ENCODE assay signal across 7 cellular contexts in the genomic region with DNA sequence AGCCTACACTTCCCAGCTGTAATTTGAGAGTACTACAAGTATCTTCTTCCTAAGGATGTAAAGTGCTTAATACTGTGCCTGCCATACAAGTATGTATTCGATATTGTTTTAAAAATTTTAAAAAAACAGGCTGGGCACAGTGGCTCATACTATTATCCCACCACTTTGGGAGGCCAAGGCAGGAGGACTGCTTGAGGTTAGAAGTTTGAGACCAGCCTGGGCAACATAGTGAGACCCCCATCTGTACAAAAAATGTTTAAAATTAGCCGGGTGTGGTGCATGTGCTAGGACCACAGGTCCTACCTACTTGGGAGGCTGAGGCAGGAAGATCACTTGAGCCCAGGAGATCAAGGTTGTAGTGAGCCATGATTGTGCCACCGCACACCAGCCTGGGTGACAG.
"Had no signal": no experiment of that assay in that cellular context is flagged by ENCODE, and none has a peak within 500 bp of the region (broad histone marks: within the 10 kb centered on the region; RNA-seq: fewer than 3 reads in every experiment).

No MANE protein-coding gene starts in this region.

- H3K27ac Mint-ChIP-seq: IgD-negative memory B cell had no signal

- ATAC-seq: HepG2, K562 had no signal

- H3K27me3 Mint-ChIP-seq: IgD-negative memory B cell had no signal

- H3K4me3 ChIP-seq: K562 had no signal

- H3K27ac ChIP-seq: HL-60 had no signal

- H3K4me3 Mint-ChIP-seq: IgD-negative memory B cell had no signal

- DNase-seq: IMR-90, KBM-7, KG1 had no signal

- H3K9me3 Mint-ChIP-seq: IgD-negative memory B cell had no signal
